In the genomic region with DNA sequence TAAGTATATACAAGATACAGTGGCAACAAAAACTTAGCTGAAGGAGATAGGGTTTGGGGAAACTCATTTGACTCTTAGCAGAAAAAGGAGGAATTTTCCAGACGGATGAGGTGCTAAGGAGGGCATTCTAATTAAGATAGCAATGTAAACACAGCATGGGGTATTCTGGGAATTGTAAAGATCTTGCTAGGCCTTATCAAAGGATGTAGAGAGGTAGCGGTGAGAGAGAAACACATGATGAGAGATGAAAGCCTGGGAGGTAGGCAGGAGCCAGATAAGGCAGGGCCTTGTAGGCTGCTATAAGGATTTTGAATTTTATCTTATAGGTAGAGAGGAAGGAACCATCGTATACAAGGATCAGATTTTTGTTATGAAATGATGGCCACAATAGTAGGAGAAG, we compare ENCODE assay signal across 2 cellular contexts.
TF ChIP-seq lines count a peak whose summit lies in the region.

No MANE protein-coding gene starts in this region.

TF ChIP-seq in GM23338, 12 proteins besides CTCF, POLR2A, EP300 and RAD21 (continued from another document):
- TF ChIP-seq, protein P1, sequence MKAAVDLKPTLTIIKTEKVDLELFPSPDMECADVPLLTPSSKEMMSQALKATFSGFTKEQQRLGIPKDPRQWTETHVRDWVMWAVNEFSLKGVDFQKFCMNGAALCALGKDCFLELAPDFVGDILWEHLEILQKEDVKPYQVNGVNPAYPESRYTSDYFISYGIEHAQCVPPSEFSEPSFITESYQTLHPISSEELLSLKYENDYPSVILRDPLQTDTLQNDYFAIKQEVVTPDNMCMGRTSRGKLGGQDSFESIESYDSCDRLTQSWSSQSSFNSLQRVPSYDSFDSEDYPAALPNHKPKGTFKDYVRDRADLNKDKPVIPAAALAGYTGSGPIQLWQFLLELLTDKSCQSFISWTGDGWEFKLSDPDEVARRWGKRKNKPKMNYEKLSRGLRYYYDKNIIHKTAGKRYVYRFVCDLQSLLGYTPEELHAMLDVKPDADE (IDR thresholded peaks at IDR 0.05): no peak
- TF ChIP-seq EZH2 (IDR thresholded peaks at IDR 0.05; ENCODE audit: low read depth, unreplicated experiment) (no peak), POLR2AphosphoS5 (IDR thresholded peaks at IDR 0.05; ENCODE audit: low read depth) (no peak)

TF ChIP-seq in IMR-90, 13 proteins besides CTCF, POLR2A, EP300 and RAD21:
- TF ChIP-seq, protein P2, sequence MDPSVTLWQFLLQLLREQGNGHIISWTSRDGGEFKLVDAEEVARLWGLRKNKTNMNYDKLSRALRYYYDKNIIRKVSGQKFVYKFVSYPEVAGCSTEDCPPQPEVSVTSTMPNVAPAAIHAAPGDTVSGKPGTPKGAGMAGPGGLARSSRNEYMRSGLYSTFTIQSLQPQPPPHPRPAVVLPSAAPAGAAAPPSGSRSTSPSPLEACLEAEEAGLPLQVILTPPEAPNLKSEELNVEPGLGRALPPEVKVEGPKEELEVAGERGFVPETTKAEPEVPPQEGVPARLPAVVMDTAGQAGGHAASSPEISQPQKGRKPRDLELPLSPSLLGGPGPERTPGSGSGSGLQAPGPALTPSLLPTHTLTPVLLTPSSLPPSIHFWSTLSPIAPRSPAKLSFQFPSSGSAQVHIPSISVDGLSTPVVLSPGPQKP (IDR thresholded peaks at IDR 0.05; ENCODE audit: borderline replicate concordance, low read depth, low read length): no peak
TF ChIP-seq in IMR-90: peak in this region for 0.
